ENCODE assay signal across 22 cellular contexts in the genomic region with DNA sequence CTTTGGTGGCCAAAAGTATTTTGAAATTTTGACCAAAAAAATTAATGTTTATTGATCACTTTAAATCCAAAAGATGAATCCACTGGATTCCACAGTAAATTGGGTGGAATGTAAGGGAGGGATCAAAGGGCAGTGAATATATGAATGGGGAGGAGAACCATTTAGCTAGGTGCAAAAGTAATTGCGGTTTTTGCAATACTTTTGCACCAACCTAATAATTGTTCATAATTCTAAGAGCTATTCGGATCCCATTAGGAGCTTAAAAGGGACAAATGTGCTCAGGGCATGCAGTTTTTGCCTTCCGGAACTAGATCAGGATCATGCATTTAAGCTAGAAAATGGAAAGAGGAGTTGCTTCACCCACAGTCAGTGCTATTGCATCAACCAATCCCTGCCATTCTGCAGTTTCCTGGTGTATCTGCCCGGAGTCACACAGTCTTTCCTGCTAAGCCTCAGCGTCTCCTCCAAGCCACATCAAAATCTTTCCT. TPM values are rescaled to one million over a fixed set of nuclear protein-coding genes. Genes with fewer than 3 reads are reported as not detected.
DNase-seq lines count a peak whose midpoint lies in the region; ATAC-seq, FAIRE-seq and TF ChIP-seq lines count a peak whose summit lies in the region.
"Had no signal": no experiment of that assay in that cellular context is flagged by ENCODE, and none has a peak within 500 bp of the region (broad histone marks: within the 10 kb centered on the region; RNA-seq: fewer than 3 reads in every experiment).

A gene (plus strand): TSS at position 438 of the 488 bp plus-strand sequence. CDS start 4,396 bp downstream, outside the sequence.

- no peaks in the 10 kb centered on the region for H3K9me2 ChIP-seq in Karpas-422 (replicated peaks; ENCODE audit: insufficient read depth, low read length)
- H3K9me2 ChIP-seq: SK-N-SH had no signal

- H3K4me2 ChIP-seq in Karpas-422 (ENCODE audit: low read depth, low read length, poor library complexity, severe bottlenecking) = peak within 1 kb of the TSS; percentile 31
- H3K4me2 ChIP-seq in K562 (ENCODE audit: insufficient read depth, low read length) = no peak within 1 kb of the TSS
- peak within 1 kb of the TSS; percentile 64 for H3K4me2 ChIP-seq in smooth muscle cell
- H3K4me2 ChIP-seq: SK-N-SH had no signal

- no peak; the same call in 1 of the 3 replicates for ATAC-seq in K562
- ATAC-seq in GM19397 (IDR thresholded peaks at IDR 0.05; ENCODE audit: unreplicated experiment) = no peak
- ATAC-seq in GM21825 (IDR thresholded peaks at IDR 0.05; ENCODE audit: unreplicated experiment) = no peak

- in situ Hi-C loops in K562 (cut with MboI) = no loop called here

- H3K36me3 ChIP-seq in Karpas-422 (ENCODE audit: insufficient read depth, low read length) = no peaks in the 10 kb centered on the region
- H3K36me3 ChIP-seq in K562 (ENCODE audit: control insufficient read depth, insufficient read depth, low read length) = no peaks in the 10 kb centered on the region
- no peaks in the 10 kb centered on the region for H3K36me3 ChIP-seq in smooth muscle cell (ENCODE audit: low read depth)
- H3K36me3 ChIP-seq: MG63 had no signal

- H3K4me1 ChIP-seq in Karpas-422 (ENCODE audit: low read length) (peaks cover 6% of the 10 kb centered on the region), K562 (replicated peaks in 1 of 2; ENCODE audit: control insufficient read depth in 2 of 2, insufficient read depth in 2 of 2, low read length in 2 of 2) (peaks cover 0 to 5% of the 10 kb centered on the region in 2 experiments; a peak in 2 of 5 replicates), smooth muscle cell (ENCODE audit: low read depth) (peaks cover 8% of the 10 kb centered on the region)

- intact Hi-C loops in K562 (cut with micrococcal nuclease) = no loop called here

- no TSS peak for BruUV-seq in K562 (replicated peaks; lab: Mats Ljungman, UMichigan)

- 4% methylated on average over 5 of the region's 5 CpGs for WGBS in K562 (ENCODE audit: insufficient coverage, low coverage, missing lambda C conversion rate)
- 49% methylated on average over 5 of the region's 5 CpGs for WGBS in smooth muscle cell (ENCODE audit: low lambda C conversion rate)

- TF ChIP-seq CTCF in K562 (IDR thresholded peaks at IDR 0.05 in 2 of 3, conservative IDR thresholded peaks at IDR 0.05 in 1 of 3; ENCODE audit: insufficient read depth in 2 of 3, low read depth in 1 of 3, low read length in 3 of 3) = no peak
- no peak for TF ChIP-seq CTCF in smooth muscle cell (IDR thresholded peaks at IDR 0.05; ENCODE audit: borderline replicate concordance, insufficient read depth, poor library complexity, severe bottlenecking)

- H3K9me3 ChIP-seq in Karpas-422 (ENCODE audit: low read length) (no peaks in the 10 kb centered on the region), K562 (replicated peaks; ENCODE audit: control insufficient read depth, insufficient read depth, low read depth, low read length) (no peaks in the 10 kb centered on the region), smooth muscle cell (replicated peaks; ENCODE audit: low read depth) (no peaks in the 10 kb centered on the region)
- H3K9me3 ChIP-seq: MG63, SK-N-SH had no signal

- FAIRE-seq in K562 (lab: Jason Lieb, UNC) = no peak
- FAIRE-seq: GM12891 had no signal

- H3F3A ChIP-seq in smooth muscle cell (ENCODE audit: low read depth) = no peaks in the 10 kb centered on the region

- H3K27me3 ChIP-seq in Karpas-422 (ENCODE audit: low read length) (no peaks in the 10 kb centered on the region), K562 (ENCODE audit: control insufficient read depth in 2 of 2, insufficient read depth in 2 of 2, low read length in 2 of 2) (peaks cover 5 to 30% of the 10 kb centered on the region in 2 experiments), smooth muscle cell (ENCODE audit: low read depth) (peaks cover 36% of the 10 kb centered on the region)

- H3K79me2 ChIP-seq in Karpas-422 (ENCODE audit: low read length) = no peaks in the 10 kb centered on the region
- no peaks in the 10 kb centered on the region for H3K79me2 ChIP-seq in K562 (ENCODE audit: control insufficient read depth, insufficient read depth, low read length)
- no peaks in the 10 kb centered on the region for H3K79me2 ChIP-seq in smooth muscle cell (ENCODE audit: low read depth)

- H3K9me1 ChIP-seq in K562 (ENCODE audit: control insufficient read depth, insufficient read depth, low read length) = no peaks in the 10 kb centered on the region

- no peak within 1 kb of the TSS for H3K4me3 ChIP-seq in Karpas-422 (ENCODE audit: low read length)
- no peak within 1 kb of the TSS for H3K4me3 ChIP-seq in K562
- no peak within 1 kb of the TSS for H3K4me3 ChIP-seq in smooth muscle cell
- H3K4me3 ChIP-seq: MG63 had no signal

- no peak for TF ChIP-seq RAD21 in K562 (CRISPR knock-in tag; conservative IDR thresholded peaks at IDR 0.05 in 1 of 2, IDR thresholded peaks at IDR 0.05 in 1 of 2)

- POLR2A ChIA-PET in K562 (lab: Yijun Ruan, JAX) = interaction anchor here (0.6 to 1.0 kb wide), 4 partner anchors 9 to 338 kb away, joined by 3 to 5 read pairs (median 4); no protein-coding TSS in a partner anchor

- H3K9ac ChIP-seq in Karpas-422 (ENCODE audit: low read length) (no peak within 1 kb of the TSS), K562 (ENCODE audit: insufficient read depth in 1 of 2, low read depth in 2 of 2, low read length in 2 of 2) (no peak within 1 kb of the TSS), smooth muscle cell (ENCODE audit: low read depth) (no peak within 1 kb of the TSS)
- H3K9ac ChIP-seq: SK-N-SH had no signal

- CTCF ChIA-PET in K562 (lab: Yijun Ruan, JAX; ENCODE audit: low intra/inter-chr PET ratio) = no interaction called here

- DNase-seq in Karpas-422 (no peak), MV-4-11 (lab: John Stamatoyannopoulos, UW) (peak; percentile 54), K562 (ENCODE audit: extremely low read depth in 1 of 4, low spot score in 3 of 4) (no peak), smooth muscle cell (lab: John Stamatoyannopoulos, UW; ENCODE audit: unreplicated experiment) (no peak), cerebellum (ENCODE audit: low spot score) (no peak)
- DNase-seq: CD4-positive, CD25-positive, alpha-beta regulatory T cell; DMS79; Kasumi-1; MG63; NCI-H1105; NCI-H146; NCI-H2029 treated with DMSO at 0.1 percent for 48 hours; NCI-H2171; NCI-H526; SIG-M5; SK-N-SH had no signal

- no peak within 1 kb of the TSS for H2AFZ ChIP-seq in Karpas-422 (ENCODE audit: low read length)
- H2AFZ ChIP-seq in K562 (ENCODE audit: low read depth, low read length) = no peak within 1 kb of the TSS
- peak within 1 kb of the TSS; percentile 61 for H2AFZ ChIP-seq in smooth muscle cell (ENCODE audit: low read depth)

- no peak for TF ChIP-seq POLR2A in K562 (conservative IDR thresholded peaks at IDR 0.05)

- no peak for TF ChIP-seq EP300 in K562 (IDR thresholded peaks at IDR 0.05; ENCODE audit: low read length)

- H4K20me1 ChIP-seq in Karpas-422 (ENCODE audit: insufficient read depth, low read depth, low read length) (no peaks in the 10 kb centered on the region), K562 (replicated peaks; ENCODE audit: control insufficient read depth, insufficient read depth, low read length) (no peaks in the 10 kb centered on the region), smooth muscle cell (ENCODE audit: low read depth) (no peaks in the 10 kb centered on the region)

- no peak within 1 kb of the TSS for H3K27ac ChIP-seq in Karpas-422 (ENCODE audit: low read length)
- no peak within 1 kb of the TSS for H3K27ac ChIP-seq in K562 (ENCODE audit: extremely low read depth, low read depth, low read length)
- H3K27ac ChIP-seq in smooth muscle cell (ENCODE audit: low read depth) = peak within 1 kb of the TSS; percentile 4
- H3K27ac ChIP-seq: RWPE1 had no signal

TF ChIP-seq in K562, 482 proteins besides CTCF, POLR2A, EP300 and RAD21 (continues in another document):
- TF ChIP-seq CEBPG (CRISPR knock-in tag; IDR thresholded peaks at IDR 0.05) = no peak
- TF ChIP-seq CEBPG (tag; conservative IDR thresholded peaks at IDR 0.05 in 1 of 2, IDR thresholded peaks at IDR 0.05 in 1 of 2) = peak in 1 of 2 experiments; percentile 68; a peak in 3 of 4 replicates
- no peak for TF ChIP-seq ZNF76 (CRISPR knock-in tag; IDR thresholded peaks at IDR 0.05; ENCODE audit: borderline replicate concordance)
- TF ChIP-seq FOXA3 (CRISPR knock-in tag; conservative IDR thresholded peaks at IDR 0.05 in 1 of 2, IDR thresholded peaks at IDR 0.05 in 1 of 2) = no peak
- TF ChIP-seq SOX6 (IDR thresholded peaks at IDR 0.05) = no peak
- TF ChIP-seq, protein P1, sequence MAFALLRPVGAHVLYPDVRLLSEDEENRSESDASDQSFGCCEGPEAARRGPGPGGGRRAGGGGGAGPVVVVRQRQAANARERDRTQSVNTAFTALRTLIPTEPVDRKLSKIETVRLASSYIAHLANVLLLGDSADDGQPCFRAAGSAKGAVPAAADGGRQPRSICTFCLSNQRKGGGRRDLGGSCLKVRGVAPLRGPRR (CRISPR knock-in tag; IDR thresholded peaks at IDR 0.05) = no peak

RNA-seq across cellular contexts. Expression of the gene that starts here (rescaled TPM):
- 0.36 TPM in 1 of 2 replicates, not detected in the other for total RNA-seq in Karpas-422 (2014; rRNA removed; shearing (Covaris generic); ENCODE audit: low replicate concordance)
- not detected in 2 replicates for total RNA-seq in K562 (2011; cell fraction: chromatin; rRNA removed; ENCODE audit: low replicate concordance)
- total RNA-seq in K562 (2011; cell fraction: nucleolus; rRNA removed) = not detected in 2 replicates
- not detected in 2 replicates for total RNA-seq in K562 (2011; cell fraction: nucleoplasm; rRNA removed)
- total RNA-seq in K562 (2014; rRNA removed) = not detected in 2 replicates
- not detected in 2 replicates for total RNA-seq in K562 (2014; rRNA removed; fragmentation: Illumina TruSeq; extraction: Trizol)
- total RNA-seq in K562 (2015; rRNA removed; fragmentation: Illumina TruSeq; extraction: Trizol) = not detected in 2 replicates
- 0.11 TPM in 1 of 2 replicates, not detected in the other for total RNA-seq in K562 (2021)
- not detected in 2 replicates for polyA plus RNA-seq in K562 (2011; rRNA removed)
- 0.03 and 0.04 TPM in 2 replicates for polyA plus RNA-seq in K562 (2011; cell fraction: cytosol; rRNA removed)
- polyA plus RNA-seq in K562 (2011; cell fraction: nucleus; rRNA removed) = not detected in 2 replicates
- 1.1 TPM in 1 of 2 replicates, not detected in the other for polyA plus RNA-seq in K562 (2012)
- polyA plus RNA-seq in K562 (2014; fragmentation: Illumina TruSeq; extraction: Trizol) = not detected in 2 replicates
- polyA plus RNA-seq in K562 (2014; fragmentation: Nextera tagmentation; extraction: Ambion mirVana) = not detected
- 0.07 TPM in 1 of 2 replicates, not detected in the other for polyA plus RNA-seq in K562 (2014; rRNA removed)
- 0.57 TPM in 1 of 2 replicates, not detected in the other for polyA minus RNA-seq in K562 (2011; rRNA and poly(A)+ RNA removed)
- polyA minus RNA-seq in K562 (2011; cell fraction: cytosol; rRNA and poly(A)+ RNA removed) = not detected in 2 replicates
- not detected in 2 replicates for polyA minus RNA-seq in K562 (2011; cell fraction: nucleus; rRNA and poly(A)+ RNA removed)
- 1.7 and 4.1 TPM in 2 replicates for total RNA-seq in smooth muscle cell
- 3.3 TPM in 2 replicates for polyA plus RNA-seq in smooth muscle cell
- total RNA-seq in cerebellum = not detected
- total RNA-seq: H4 had no signal
- polyA plus RNA-seq: IgD-negative memory B cell, SK-N-SH had no signal
